ENCODE assay signal across 12 cellular contexts in genomic region chr2:37555457-37555856, GRCh38.
DNase-seq lines count a peak whose midpoint lies in the region; ATAC-seq and FAIRE-seq lines count a peak whose summit lies in the region.
"Had no signal": no experiment of that assay in that cellular context is flagged by ENCODE, and none has a peak within 500 bp of the region (broad histone marks: within the 10 kb centered on the region; RNA-seq: fewer than 3 reads in every experiment).

No MANE protein-coding gene starts in this region.

- H3K27me3 Mint-ChIP-seq in effector memory CD8-positive, alpha-beta T cell = no peaks in the 10 kb centered on the region
- H3K27me3 Mint-ChIP-seq: dendritic cell treated with granulocyte-macrophage colony-stimulating factor and Interleukin-4, amounts not matched to agents 40 ng/mL and 50 ng/mL, for 4 days had no signal

- no peaks in the 10 kb centered on the region for H3K9me3 Mint-ChIP-seq in effector memory CD8-positive, alpha-beta T cell
- H3K9me3 Mint-ChIP-seq: activated T-helper 1 cell treated with anti-CD3 and anti-CD28 coated beads, Interleukin-12 subunit alpha, Interleukin-12 subunit beta, Interleukin-2, Interleukin-4 antibody, amounts not matched to agents 30 ng/mL and 10 ng/mL and 1 ng/mL, durations not matched to agents 14 hours and 24 hours and 36 hours; dendritic cell treated with granulocyte-macrophage colony-stimulating factor and Interleukin-4, amounts not matched to agents 40 ng/mL and 50 ng/mL, for 4 days had no signal

- ATAC-seq in effector memory CD8-positive, alpha-beta T cell (replicated peaks) = peak; percentile 79

- H3K27ac Mint-ChIP-seq in effector memory CD8-positive, alpha-beta T cell = no peak overlapping the region
- H3K27ac Mint-ChIP-seq: activated T-helper 1 cell treated with anti-CD3 and anti-CD28 coated beads, Interleukin-12 subunit alpha, Interleukin-12 subunit beta, Interleukin-2, Interleukin-4 antibody, amounts not matched to agents 30 ng/mL and 10 ng/mL and 1 ng/mL, durations not matched to agents 14 hours and 24 hours and 36 hours; dendritic cell treated with granulocyte-macrophage colony-stimulating factor and Interleukin-4, amounts not matched to agents 40 ng/mL and 50 ng/mL, for 4 days had no signal

- no peak overlapping the region for H3K4me3 Mint-ChIP-seq in effector memory CD8-positive, alpha-beta T cell
- H3K4me3 Mint-ChIP-seq: activated T-helper 1 cell treated with anti-CD3 and anti-CD28 coated beads, Interleukin-12 subunit alpha, Interleukin-12 subunit beta, Interleukin-2, Interleukin-4 antibody, amounts not matched to agents 30 ng/mL and 10 ng/mL and 1 ng/mL, durations not matched to agents 14 hours and 24 hours and 36 hours; dendritic cell treated with granulocyte-macrophage colony-stimulating factor and Interleukin-4, amounts not matched to agents 40 ng/mL and 50 ng/mL, for 4 days had no signal

- peak; percentile 56 for DNase-seq in CD1c-positive myeloid dendritic cell (ENCODE audit: extremely low spot score)
- DNase-seq in GM19239 (ENCODE audit: insufficient read length, low spot score) = no peak
- peak; percentile 67 for DNase-seq in M059J (ENCODE audit: low read depth)
- peak in 2 of 3 experiments; percentile 7 to 17 for DNase-seq in effector memory CD8-positive, alpha-beta T cell
- no peak for DNase-seq in NCI-H446 treated with DMSO at 0.1 percent for 48 hours (lab: John Stamatoyannopoulos, UW)
- no peak for DNase-seq in DMS153 treated with DMSO at 0.1 percent for 48 hours (lab: John Stamatoyannopoulos, UW; ENCODE audit: unreplicated experiment)
- DNase-seq in COLO668 (lab: John Stamatoyannopoulos, UW; ENCODE audit: unreplicated experiment) = no peak
- no peak for DNase-seq in effector CD8-positive, alpha-beta T cell (lab: John Stamatoyannopoulos, UW)
- DNase-seq: NCI-H2029 treated with DMSO at 0.1 percent for 48 hours; stimulated activated CD4-positive, alpha-beta T cell treated with anti-CD3 and anti-CD28 coated beads, Interleukin-2, amount 100 ng/mL, for 24 hours had no signal

- H3K36me3 Mint-ChIP-seq in effector memory CD8-positive, alpha-beta T cell (ENCODE audit: insufficient read depth) = peaks cover 3% of the 10 kb centered on the region

- peak; percentile 86 for FAIRE-seq in GM19239 (lab: Jason Lieb, UNC)

- H3K4me1 Mint-ChIP-seq in effector memory CD8-positive, alpha-beta T cell (ENCODE audit: low read depth in 2 of 2) = peaks cover 12 to 31% of the 10 kb centered on the region in 2 donors

Comparison
In these comparisons a context has a peak if more than half of its experiments do, and no peak if none do; other contexts are left out.
1. DNase-seq: peak in CD1c-positive myeloid dendritic cell (single experiment), M059J (single experiment) and effector memory CD8-positive, alpha-beta T cell (2 of 3); none in GM19239 (single experiment), NCI-H446 treated with DMSO at 0.1 percent for 48 hours (single experiment), DMS153 treated with DMSO at 0.1 percent for 48 hours (single experiment), COLO668 (single experiment) and effector CD8-positive, alpha-beta T cell (single experiment).